In the genomic region with DNA sequence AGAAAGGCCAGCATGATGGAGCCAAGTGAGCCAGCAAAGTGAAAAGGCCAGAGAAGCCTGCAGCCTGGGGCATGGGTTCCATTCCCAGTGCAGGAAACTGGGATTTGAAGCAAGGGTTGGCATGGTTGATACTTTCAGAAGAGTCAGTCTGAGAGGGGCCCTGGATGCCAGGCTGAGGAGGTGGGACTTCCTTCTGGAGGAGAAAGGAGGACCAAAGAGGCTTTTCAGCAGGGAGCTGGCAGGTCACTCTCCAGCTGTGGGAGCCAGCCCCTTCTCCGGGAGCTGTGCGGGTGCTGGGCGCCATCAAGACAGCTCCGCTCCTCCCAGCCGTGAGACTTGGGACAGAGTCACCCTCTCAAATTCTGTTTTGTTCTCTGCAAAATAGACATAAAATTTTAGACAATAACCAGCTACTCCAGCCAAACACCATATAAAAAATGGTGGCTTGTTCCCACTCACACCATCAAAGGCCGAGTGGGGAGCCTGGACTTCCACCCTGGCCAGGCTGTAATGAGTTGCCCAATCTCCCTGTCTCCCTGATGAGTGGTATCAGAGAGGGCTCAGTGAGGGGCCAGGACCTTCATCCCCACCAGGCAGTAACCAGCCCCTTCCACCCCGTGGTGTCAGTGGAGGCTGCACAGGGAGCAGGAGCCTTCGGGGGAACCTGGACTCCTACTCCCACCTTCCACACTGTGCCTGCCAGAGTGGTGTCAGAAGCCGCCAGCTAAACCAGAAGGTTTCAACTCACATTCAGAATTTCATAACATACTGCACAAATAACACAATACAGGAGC, we compare ENCODE assay signal across 17 cellular contexts.
"Had no signal": no experiment of that assay in that cellular context is flagged by ENCODE, and none has a peak within 500 bp of the region (broad histone marks: within the 10 kb centered on the region; RNA-seq: fewer than 3 reads in every experiment).

No MANE protein-coding gene starts in this region.

- H3K4me3 Mint-ChIP-seq: activated naive CD8-positive, alpha-beta T cell treated with anti-CD3 and anti-CD28 coated beads, Interleukin-2, amount 50 U/mL, for 24 hours; stimulated activated naive CD8-positive, alpha-beta T cell treated with anti-CD3 and anti-CD28 coated beads, Interleukin-15, Interleukin-2, amounts not matched to agents 100 ng/mL and 50 ng/mL, for 24 hours; T-helper 17 cell had no signal

- H3K4me1 ChIP-seq: colonic mucosa, heart right ventricle, psoas muscle, uterus had no signal

- H3K27me3 Mint-ChIP-seq: activated naive CD8-positive, alpha-beta T cell treated with anti-CD3 and anti-CD28 coated beads, Interleukin-2, amount 50 U/mL, for 24 hours had no signal

- H3K27me3 ChIP-seq: cardiac muscle cell, colonic mucosa, uterus had no signal

- H3K36me3 ChIP-seq: cardiac muscle cell, colonic mucosa, heart right ventricle, thoracic aorta, uterus had no signal

- H3K4me3 ChIP-seq: cardiac muscle cell, colonic mucosa, heart right ventricle, psoas muscle, thoracic aorta, uterus had no signal

- ATAC-seq: activated naive CD8-positive, alpha-beta T cell treated with anti-CD3 and anti-CD28 coated beads, Interleukin-2, amount 50 U/mL, for 24 hours; heart right ventricle; left ventricle myocardium superior; psoas muscle; T-helper 17 cell had no signal

- H3K27ac Mint-ChIP-seq: activated naive CD8-positive, alpha-beta T cell treated with anti-CD3 and anti-CD28 coated beads, Interleukin-2, amount 50 U/mL, for 24 hours; stimulated activated naive CD8-positive, alpha-beta T cell treated with anti-CD3 and anti-CD28 coated beads, Interleukin-15, Interleukin-2, amounts not matched to agents 100 ng/mL and 50 ng/mL, for 24 hours; T-helper 17 cell had no signal

- DNase-seq: activated CD4-positive, CD25-positive, alpha-beta regulatory T cell; activated naive CD4-positive, alpha-beta T cell treated with Interleukin-2 at 50 U/mL for 16 hours; activated naive CD8-positive, alpha-beta T cell treated with anti-CD3 and anti-CD28 coated beads, Interleukin-2, amount 50 U/mL, for 24 hours; colonic mucosa; effector memory CD4-positive, alpha-beta T cell; heart right ventricle; left ventricle myocardium superior; mesendoderm; nucleus accumbens; psoas muscle; stimulated activated CD4-positive, alpha-beta T cell treated with anti-CD3 and anti-CD28 coated beads, Interleukin-4, amount 100 ng/mL, for 1 hour; stimulated activated CD8-positive, alpha-beta memory T cell treated with anti-CD3 and anti-CD28 coated beads, Interleukin-4, amount 100 ng/mL, for 48 hours; T-helper 17 cell; uterus had no signal

- H3K9me3 ChIP-seq: colonic mucosa, psoas muscle, thoracic aorta had no signal

- H3K4me1 Mint-ChIP-seq: activated naive CD8-positive, alpha-beta T cell treated with anti-CD3 and anti-CD28 coated beads, Interleukin-2, amount 50 U/mL, for 24 hours had no signal

- H3K27ac ChIP-seq: cardiac muscle cell, colonic mucosa, heart right ventricle, psoas muscle, thoracic aorta, uterus had no signal

- H3K9me3 Mint-ChIP-seq: activated naive CD8-positive, alpha-beta T cell treated with anti-CD3 and anti-CD28 coated beads, Interleukin-2, amount 50 U/mL, for 24 hours; stimulated activated naive CD8-positive, alpha-beta T cell treated with anti-CD3 and anti-CD28 coated beads, Interleukin-15, Interleukin-2, amounts not matched to agents 100 ng/mL and 50 ng/mL, for 24 hours had no signal
